Comparison of ENCODE assay signal across 8 cellular contexts in genomic region chr11:65314501-65315203, GRCh38. TPM values are rescaled to one million over a fixed set of nuclear protein-coding genes. Genes with fewer than 3 reads are reported as not detected.
DNase-seq lines count a peak whose midpoint lies in the region; ATAC-seq and TF ChIP-seq lines count a peak whose summit lies in the region.

Gene CDC42EP2, plus strand, starts transcription at chr11:65314866. Its CDS starts 6,033 bp downstream, at chr11:65320899.

- peak within 1 kb of the TSS; percentile 86 for H3K4me3 Mint-ChIP-seq in CD4-positive, alpha-beta T cell
- peak within 1 kb of the TSS; percentile 88 for H3K4me3 Mint-ChIP-seq in neural progenitor cell

- POLR2A ChIA-PET in CD4-positive, alpha-beta T cell (lab: Charles Lee) = interaction anchor here (0.6 to 3.8 kb wide), 11 partner anchors 15 to 1043 kb away, joined by 3 to 16 read pairs (median 11); partner anchors contain the start of genes DPF2, MALAT1, POLA2 and SYVN1
- POLR2A ChIA-PET in RWPE1 (lab: Yijun Ruan, JAX; ENCODE audit: low non-redundant PET) = no interaction called here

- H3F3A ChIP-seq in neural progenitor cell (ENCODE audit: low read depth) = peaks cover 57% of the 10 kb centered on the region

- H3K27me3 ChIP-seq in CD4-positive, alpha-beta T cell (ENCODE audit: control insufficient read depth, insufficient read depth, low read length) = no peaks in the 10 kb centered on the region
- H3K27me3 ChIP-seq in neural progenitor cell (peaks cover 30% of the 10 kb centered on the region), stomach smooth muscle (ENCODE audit: control insufficient read depth in 1 of 2, insufficient read depth in 2 of 2, low read length in 2 of 2) (no peaks in the 10 kb centered on the region)

- no peaks in the 10 kb centered on the region for H3K36me3 Mint-ChIP-seq in CD4-positive, alpha-beta T cell (ENCODE audit: low read depth)
- no peaks in the 10 kb centered on the region for H3K36me3 Mint-ChIP-seq in neural progenitor cell

- peaks cover 12% of the 10 kb centered on the region for H3K4me1 Mint-ChIP-seq in CD4-positive, alpha-beta T cell (ENCODE audit: low read depth)
- peaks cover 48% of the 10 kb centered on the region for H3K4me1 Mint-ChIP-seq in neural progenitor cell

- no peaks in the 10 kb centered on the region for H3K9me3 Mint-ChIP-seq in CD4-positive, alpha-beta T cell
- H3K9me3 Mint-ChIP-seq in neural progenitor cell = no peaks in the 10 kb centered on the region

- H4K20me1 ChIP-seq in neural progenitor cell (ENCODE audit: low read depth) = peaks cover 38% of the 10 kb centered on the region

- peak; percentile 35 to 77 (median 62) for DNase-seq in CD4-positive, alpha-beta T cell
- peak; percentile 74 for DNase-seq in HT1080 (ENCODE audit: low read depth)
- DNase-seq in RWPE1 (ENCODE audit: low spot score) = peak; percentile 90
- peak; percentile 62 for DNase-seq in activated gamma-delta T cell treated with anti-CD3 and anti-CD28 coated beads, Interleukin-2, amount 50 U/mL, for 16 hours (ENCODE audit: low read depth)
- DNase-seq in foreskin melanocyte = peak; percentile 57
- DNase-seq in neural progenitor cell (ENCODE audit: low spot score) = peak; percentile 97

- no peak for TF ChIP-seq CTCF in CD4-positive, alpha-beta T cell (IDR thresholded peaks at IDR 0.05)
- TF ChIP-seq CTCF in RWPE1 (conservative IDR thresholded peaks at IDR 0.05; ENCODE audit: low read depth) (no peak), neural progenitor cell (IDR thresholded peaks at IDR 0.05) (peak; percentile 7)

- H3K36me3 ChIP-seq in neural progenitor cell = no peaks in the 10 kb centered on the region
- H3K36me3 ChIP-seq in stomach smooth muscle (ENCODE audit: control insufficient read depth in 2 of 2, insufficient read depth in 2 of 2, low read length in 2 of 2) = no peaks in the 10 kb centered on the region

- H3K79me2 ChIP-seq in neural progenitor cell (ENCODE audit: low read depth) = no peaks in the 10 kb centered on the region

- H3K27ac Mint-ChIP-seq in CD4-positive, alpha-beta T cell = no peak within 1 kb of the TSS
- no peak within 1 kb of the TSS for H3K27ac Mint-ChIP-seq in neural progenitor cell

- H3K4me1 ChIP-seq in neural progenitor cell = peaks cover 46% of the 10 kb centered on the region
- peaks cover 52% of the 10 kb centered on the region for H3K4me1 ChIP-seq in stomach smooth muscle (ENCODE audit: control insufficient read depth, insufficient read depth, low read length)

- ATAC-seq in CD4-positive, alpha-beta T cell (ENCODE audit: poor library complexity) = peak; percentile 89
- peak; percentile 59 for ATAC-seq in GM19452 (IDR thresholded peaks at IDR 0.05; ENCODE audit: unreplicated experiment)

- no peaks in the 10 kb centered on the region for H3K9me3 ChIP-seq in CD4-positive, alpha-beta T cell (ENCODE audit: control insufficient read depth, low read length)
- no peaks in the 10 kb centered on the region for H3K9me3 ChIP-seq in neural progenitor cell (ENCODE audit: low read depth)
- no peaks in the 10 kb centered on the region for H3K9me3 ChIP-seq in stomach smooth muscle (ENCODE audit: control insufficient read depth in 2 of 2, low read length in 2 of 2)

- H3K4me3 ChIP-seq in neural progenitor cell = peak within 1 kb of the TSS; percentile 72
- peak within 1 kb of the TSS; percentile 86 to 95 for H3K4me3 ChIP-seq in stomach smooth muscle (ENCODE audit: low read length in 2 of 2)

- CTCF ChIA-PET in CD4-positive, alpha-beta T cell (lab: Charles Lee) = interaction anchor here (0.7 to 5.2 kb wide), 14 partner anchors 9 to 301 kb away, joined by 3 to 55 read pairs (median 4); partner anchors contain the start of genes ARL2, DPF2 and TIGD3
- CTCF ChIA-PET in RWPE1 (lab: Yijun Ruan, JAX) = interaction anchor here (0.6 to 3.0 kb wide), 26 partner anchors 9 to 300 kb away, joined by 3 to 83 read pairs (median 4); partner anchors contain the start of genes DPF2 and POLA2

- H3K4me2 ChIP-seq in neural progenitor cell = peak within 1 kb of the TSS; percentile 97

- H3K27me3 Mint-ChIP-seq in CD4-positive, alpha-beta T cell = no peaks in the 10 kb centered on the region
- peaks cover 12% of the 10 kb centered on the region for H3K27me3 Mint-ChIP-seq in neural progenitor cell (ENCODE audit: insufficient read depth, low read depth)

- H3K9ac ChIP-seq in neural progenitor cell = no peak within 1 kb of the TSS
- peak within 1 kb of the TSS; percentile 84 to 87 for H3K9ac ChIP-seq in stomach smooth muscle (ENCODE audit: low read length in 2 of 2)

- H3K27ac ChIP-seq in CD4-positive, alpha-beta T cell (ENCODE audit: low read depth, low read length) = no peak within 1 kb of the TSS
- H3K27ac ChIP-seq in RWPE1 (peak within 1 kb of the TSS; percentile 97), neural progenitor cell (no peak within 1 kb of the TSS), stomach smooth muscle (ENCODE audit: low read length) (peak within 1 kb of the TSS; percentile 88)

- H2AFZ ChIP-seq in neural progenitor cell (replicated peaks) = peak within 1 kb of the TSS; percentile 51

- intact Hi-C loops in CD4-positive, alpha-beta T cell (cut with DNase I, micrococcal nuclease) = loop anchor here (1.0 to 10.0 kb wide), 7 partner anchors 18 to 302 kb away; partner anchors contain the start of genes ARL2 (in 2 of the 2) and DPF2 (in 1 of the 2)

RNA-seq across cellular contexts. Expression of gene CDC42EP2, which starts in this region (rescaled TPM):
- under 1 TPM in 1 of 2 experiments, not detected in 1; 0.96 TPM for total RNA-seq in CD4-positive, alpha-beta T cell
- 35.3 and 42.7 TPM in 2 replicates for total RNA-seq in HT1080 (2014; rRNA removed; shearing (Covaris generic))
- 46.6 and 55.5 TPM in 2 replicates for polyA plus RNA-seq in HT1080 (2015; cell fraction: cytosol; rRNA removed)
- polyA plus RNA-seq in HT1080 (2015; cell fraction: nucleus; rRNA removed) = 45.7 TPM in 2 replicates
- total RNA-seq in neural progenitor cell (ENCODE audit: low replicate concordance) = 0.11 and 0.87 TPM in 2 replicates

Comparison
In these comparisons a context has a peak if more than half of its experiments do, and no peak if none do; other contexts are left out.
1. RNA of gene CDC42EP2 (total RNA-seq): 35.3 to 42.7 TPM in HT1080; 0.96 TPM in CD4-positive, alpha-beta T cell and 0.11 to 0.87 TPM in neural progenitor cell; every median in the first group is over 10 times any median in the second.
2. Peak in DNase-seq and ATAC-seq in CD4-positive, alpha-beta T cell; RNA of the gene not detected or under 1 TPM.
3. Peak in DNase-seq, H3K4me3 ChIP-seq and H3K4me2 ChIP-seq in neural progenitor cell; RNA of the gene not detected or under 1 TPM.
4. H3K27ac ChIP-seq: peak in RWPE1 (single experiment) and stomach smooth muscle (single experiment); none in CD4-positive, alpha-beta T cell (single experiment) and neural progenitor cell (single experiment).
5. Peak in every context shown above with its lines, with median percentiles within 50 percentile points of each other: DNase-seq.